In genomic region chr11:68950776-68951175, GRCh38 we compare ENCODE assay signal across 17 cellular contexts. TPM values are rescaled to one million over a fixed set of nuclear protein-coding genes. Genes with fewer than 3 reads are reported as not detected.
A peak's percentile ranks its signal among the peaks of the same experiment; 100 is the strongest.
DNase-seq lines count a peak whose midpoint lies in the region; ATAC-seq, FAIRE-seq and TF ChIP-seq lines count a peak whose summit lies in the region.
"Had no signal": no experiment of that assay in that cellular context is flagged by ENCODE, and none has a peak within 500 bp of the region (broad histone marks: within the 10 kb centered on the region; RNA-seq: fewer than 3 reads in every experiment).

No MANE protein-coding gene starts in this region.

- no peaks in the 10 kb centered on the region for H3K79me1 ChIP-seq in H1 (ENCODE audit: low read depth, low read length)

- no peak for DNase-seq in HepG2 (ENCODE audit: low spot score)
- DNase-seq in right lobe of liver = no peak
- peak in 1 of 2 experiments; percentile 60 for DNase-seq in H1 (ENCODE audit: low read depth in 1 of 2, low spot score in 2 of 2)
- DNase-seq in GM12891 (ENCODE audit: insufficient read length, low spot score) = no peak
- DNase-seq: NCI-H1694, NCI-H2081, NCI-H446 treated with DMSO at 0.1 percent for 48 hours, NCI-H526 treated with DMSO at 0.1 percent for 48 hours had no signal

- no peak overlapping the region for H3K4me2 ChIP-seq in HepG2 (ENCODE audit: low read depth, low read length)
- H3K4me2 ChIP-seq in H1 (ENCODE audit: insufficient read depth in 1 of 2, low read depth in 2 of 2, low read length in 2 of 2) = peak overlapping the region; percentile 25 to 44; a peak in 2 of 4 replicates

- H3K18ac ChIP-seq in H1 (ENCODE audit: extremely low read depth, low read length) = no peak overlapping the region; the same call in 1 of the 2 replicates

- no peak overlapping the region for H4K5ac ChIP-seq in H1 (ENCODE audit: insufficient read length, low read depth, low read length)

- H3K9me3 ChIP-seq in HepG2 (ENCODE audit: low read length) (no peaks in the 10 kb centered on the region), right lobe of liver (no peaks in the 10 kb centered on the region), H1 (ENCODE audit: insufficient read depth in 2 of 2, low read depth in 1 of 2, low read length in 1 of 2) (no peaks in the 10 kb centered on the region), muscle layer of colon (ENCODE audit: low read length) (no peaks in the 10 kb centered on the region)

- H2BK15ac ChIP-seq in H1 (ENCODE audit: low read length) = no peak overlapping the region

- H2AK5ac ChIP-seq in H1 (ENCODE audit: low read depth, low read length) = no peak overlapping the region

- POLR2A ChIA-PET in HepG2 (lab: Yijun Ruan, JAX) = no interaction called here
- POLR2A ChIA-PET in H1 (lab: Charles Lee; ENCODE audit: partially characterized antibody) = interaction anchor here (1.1 kb wide), 1 partner anchor 9 kb away, joined by 3 read pairs; no protein-coding TSS in a partner anchor

- CTCF ChIA-PET in HepG2 (lab: Yijun Ruan, JAX; ENCODE audit: low intra/inter-chr PET ratio, low total read pairs) = no interaction called here
- CTCF ChIA-PET in H1 (lab: Charles Lee; ENCODE audit: partially characterized antibody) = interaction anchor here (0.6 to 2.4 kb wide), 17 partner anchors 9 to 765 kb away, joined by 3 to 14 read pairs (median 4); no protein-coding TSS in a partner anchor

- H3K4me1 ChIP-seq in HepG2 (ENCODE audit: insufficient read depth, low read length) (no peaks in the 10 kb centered on the region), right lobe of liver (no peaks in the 10 kb centered on the region), H1 (replicated peaks in 1 of 4; ENCODE audit: control insufficient read depth in 3 of 4, insufficient read depth in 4 of 4, low read length in 3 of 4) (peaks cover 0 to 13% (median 4%) of the 10 kb centered on the region in 4 experiments; a peak in 5 of 7 replicates), muscle layer of colon (ENCODE audit: insufficient read depth, low read length) (peaks cover 34% of the 10 kb centered on the region)

- TF ChIP-seq CTCF in HepG2 (CRISPR knock-in tag; IDR thresholded peaks at IDR 0.05) (no peak), right lobe of liver (IDR thresholded peaks at IDR 0.05) (no peak), H1 (IDR thresholded peaks at IDR 0.05; ENCODE audit: control extremely low read depth in 1 of 3, insufficient read depth in 1 of 3, low read depth in 1 of 3, low read length in 3 of 3) (no peak)

- H3K4ac ChIP-seq in H1 (replicated peaks; ENCODE audit: insufficient read length, low read depth, low read length) = no peak overlapping the region

- TF ChIP-seq POLR2A in HepG2 (IDR thresholded peaks at IDR 0.05; ENCODE audit: insufficient read depth in 1 of 2, low read depth in 2 of 2, low read length in 2 of 2) (no peak), right lobe of liver (IDR thresholded peaks at IDR 0.05) (no peak), H1 (IDR thresholded peaks at IDR 0.05; ENCODE audit: control extremely low read depth in 1 of 2, low read depth in 2 of 2, low read length in 2 of 2) (no peak), GM12891 (IDR thresholded peaks at IDR 0.05; ENCODE audit: low read depth, low read length) (no peak)

- WGBS in HepG2 (ENCODE audit: low lambda C conversion rate) = 12% methylated on average over 5 of the region's 9 CpGs
- WGBS in right lobe of liver (ENCODE audit: insufficient coverage, low coverage, low lambda C conversion rate, missing lambda C conversion rate) = 39% methylated on average over 2 of the region's 9 CpGs
- 56% methylated on average over 9 of the region's 9 CpGs; no CpG with 5 or more reads in 1 of the 2 experiments for WGBS in H1 (ENCODE audit: extremely low coverage in 1 of 2, insufficient coverage in 1 of 2, insufficient read length in 1 of 2, insufficient replicate concordance in 2 of 2, low coverage in 1 of 2, low lambda C conversion rate in 2 of 2, missing lambda C conversion rate in 1 of 2), 2 experiments

- H3K4me3 ChIP-seq in HepG2 (replicated peaks in 1 of 3; ENCODE audit: insufficient read depth in 1 of 3, low read depth in 2 of 3, low read length in 3 of 3) (no peak overlapping the region), right lobe of liver (no peak overlapping the region), H1 (ENCODE audit: extremely low read depth in 1 of 4, insufficient read depth in 2 of 4, low read depth in 3 of 4, low read length in 4 of 4) (no peak overlapping the region), muscle layer of colon (ENCODE audit: low read depth in 1 of 2, low read length in 2 of 2) (no peak overlapping the region)

- no peak for TF ChIP-seq EP300 in HepG2 (IDR thresholded peaks at IDR 0.05; ENCODE audit: low read depth in 2 of 2, low read length in 2 of 2)
- no peak for TF ChIP-seq EP300 in HepG2 (CRISPR knock-in tag; IDR thresholded peaks at IDR 0.05; ENCODE audit: borderline replicate concordance)
- TF ChIP-seq EP300 in H1 (IDR thresholded peaks at IDR 0.05; ENCODE audit: borderline replicate concordance in 1 of 2, low read depth in 2 of 2, low read length in 2 of 2) = no peak

- H3K9ac ChIP-seq in HepG2 (ENCODE audit: insufficient read depth, low read depth, low read length) (no peak overlapping the region), H1 (replicated peaks in 1 of 4; ENCODE audit: extremely low read depth in 1 of 4, low read depth in 3 of 4, low read length in 3 of 4) (no peak overlapping the region), muscle layer of colon (ENCODE audit: low read length) (no peak overlapping the region)

- no TSS peak for BruUV-seq in HepG2 (replicated peaks; lab: Mats Ljungman, UMichigan)

- FAIRE-seq in HepG2 (lab: Jason Lieb, UNC) (no peak), H1 (lab: Jason Lieb, UNC) (no peak), GM12891 (lab: Jason Lieb, UNC) (no peak)

- intact Hi-C loops in HepG2 (cut with micrococcal nuclease; ENCODE audit: unreplicated experiment) = no loop called here
- intact Hi-C loops in right lobe of liver (cut with DNase I) = no loop called here

- no peak for TF ChIP-seq RAD21 in HepG2 (CRISPR knock-in tag; IDR thresholded peaks at IDR 0.05)
- no peak for TF ChIP-seq RAD21 in H1 (IDR thresholded peaks at IDR 0.05 in 1 of 2, conservative IDR thresholded peaks at IDR 0.05 in 1 of 2; ENCODE audit: low read depth in 2 of 2, low read length in 2 of 2)

- H2BK120ac ChIP-seq in H1 (replicated peaks; ENCODE audit: low read depth, low read length) = no peak overlapping the region

- H3K23me2 ChIP-seq in H1 (ENCODE audit: low read depth, low read length) = no peaks in the 10 kb centered on the region

- H3K27me3 ChIP-seq in HepG2 (ENCODE audit: control insufficient read depth in 1 of 2, insufficient read depth in 2 of 2, low read length in 2 of 2) (peaks cover 0 to 4% of the 10 kb centered on the region in 2 experiments; a peak in 2 of 5 replicates), right lobe of liver (no peaks in the 10 kb centered on the region), H1 (replicated peaks in 1 of 4; ENCODE audit: control insufficient read depth in 3 of 4, extremely low read depth in 1 of 4, insufficient read depth in 3 of 4, low read length in 3 of 4) (no peaks in the 10 kb centered on the region), muscle layer of colon (ENCODE audit: control insufficient read depth in 1 of 2, insufficient read depth in 2 of 2, low read length in 2 of 2) (no peaks in the 10 kb centered on the region)

- in situ Hi-C loops in HepG2 (cut with HindIII; ENCODE audit: extremely low pct_ligation_motif_present, low pct_unique_long_range_greater_than_20kb) = no loop called here

- no peak overlapping the region for H4K91ac ChIP-seq in H1 (replicated peaks; ENCODE audit: insufficient read length, low read length)

- no peak overlapping the region for H3K14ac ChIP-seq in H1 (ENCODE audit: insufficient read length)

- no peak overlapping the region for H3K23ac ChIP-seq in H1 (ENCODE audit: insufficient read length)

- no peak overlapping the region for H2BK5ac ChIP-seq in H1 (ENCODE audit: low read depth, low read length)

- no peak overlapping the region for H3K56ac ChIP-seq in H1 (replicated peaks; ENCODE audit: insufficient read length, low read depth, low read length)

- no peak overlapping the region for H2AFZ ChIP-seq in HepG2 (ENCODE audit: low read length)
- H2AFZ ChIP-seq in H1 (ENCODE audit: low read length) = no peak overlapping the region

- no peak overlapping the region; the same call in 1 of the 2 replicates for H4K8ac ChIP-seq in H1 (ENCODE audit: extremely low read depth, insufficient read depth, low read length)

- no peak overlapping the region for H3K27ac ChIP-seq in HepG2 (ENCODE audit: extremely low read length, insufficient read depth, low read length)
- H3K27ac ChIP-seq in right lobe of liver = no peak overlapping the region
- no peak overlapping the region for H3K27ac ChIP-seq in H1 (ENCODE audit: low read depth, low read length)
- peak overlapping the region; percentile 52 for H3K27ac ChIP-seq in muscle layer of colon (ENCODE audit: low read depth, low read length)

- H4K20me1 ChIP-seq in HepG2 (ENCODE audit: insufficient read depth, low read length) (no peaks in the 10 kb centered on the region), H1 (replicated peaks in 1 of 2; ENCODE audit: control insufficient read depth in 1 of 2, insufficient read depth in 2 of 2, low read length in 2 of 2) (no peaks in the 10 kb centered on the region)

- peak; percentile 37; the same call in 2 of the 3 replicates for ATAC-seq in HepG2
- no peak for ATAC-seq in right lobe of liver
- no peak for ATAC-seq in HG03342 (IDR thresholded peaks at IDR 0.05; ENCODE audit: unreplicated experiment)
- ATAC-seq in HG02588 (IDR thresholded peaks at IDR 0.05; ENCODE audit: unreplicated experiment) = no peak
- ATAC-seq in GM21367 (IDR thresholded peaks at IDR 0.05; ENCODE audit: unreplicated experiment) = no peak
- ATAC-seq: Right ventricle myocardium inferior had no signal

- H3K36me3 ChIP-seq in HepG2 (replicated peaks in 1 of 2; ENCODE audit: control insufficient read depth in 1 of 2, insufficient read depth in 2 of 2, low read length in 2 of 2) = no peaks in the 10 kb centered on the region
- H3K36me3 ChIP-seq in right lobe of liver = no peaks in the 10 kb centered on the region
- no peaks in the 10 kb centered on the region for H3K36me3 ChIP-seq in H1 (ENCODE audit: control insufficient read depth in 2 of 4, insufficient read depth in 4 of 4, low read length in 3 of 4)
- H3K36me3 ChIP-seq in muscle layer of colon (ENCODE audit: insufficient read depth, low read length) = no peaks in the 10 kb centered on the region

- H2BK20ac ChIP-seq in H1 (ENCODE audit: low read length) = no peak overlapping the region

- H3K79me2 ChIP-seq in HepG2 (ENCODE audit: insufficient read depth, low read length) = no peaks in the 10 kb centered on the region
- H3K79me2 ChIP-seq in H1 (ENCODE audit: control insufficient read depth in 1 of 2, insufficient read depth in 2 of 2, low read length in 2 of 2) = no peaks in the 10 kb centered on the region

- H2BK12ac ChIP-seq in H1 (ENCODE audit: low read depth, low read length) = no peak overlapping the region

RNA-seq across cellular contexts. Expression of gene MRGPRD, which starts 30.0 kb away (rescaled TPM):
- total RNA-seq in HepG2 (2016; rRNA removed; fragmentation: Illumina TruSeq; extraction: Trizol) = not detected in 2 replicates
- total RNA-seq in HepG2 (2016; cell fraction: cytosol; rRNA removed; fragmentation: Illumina TruSeq; extraction: Trizol; ENCODE audit: low read depth) = not detected in 2 replicates
- total RNA-seq in HepG2 (2016; cell fraction: insoluble cytoplasmic fraction; rRNA removed; fragmentation: Illumina TruSeq; extraction: Trizol) = not detected in 2 replicates
- not detected in 2 replicates for total RNA-seq in HepG2 (2016; cell fraction: membrane; rRNA removed; fragmentation: Illumina TruSeq; extraction: Trizol)
- not detected in 2 replicates for total RNA-seq in HepG2 (2016; cell fraction: nucleus; rRNA removed; fragmentation: Illumina TruSeq; extraction: Trizol)
- not detected in 2 replicates for polyA plus RNA-seq in HepG2 (2011; rRNA removed)
- polyA plus RNA-seq in HepG2 (2011; cell fraction: cytosol; rRNA removed) = not detected in 2 replicates
- polyA plus RNA-seq in HepG2 (2011; cell fraction: nucleus; rRNA removed) = not detected in 2 replicates
- not detected in 2 replicates for polyA plus RNA-seq in HepG2 (2012)
- not detected in 2 replicates for polyA plus RNA-seq in HepG2 (2016; cell fraction: cytosol; fragmentation: Illumina TruSeq; extraction: Trizol; ENCODE audit: low read depth)
- not detected in 2 replicates for polyA plus RNA-seq in HepG2 (2016; cell fraction: insoluble cytoplasmic fraction; fragmentation: Illumina TruSeq; extraction: Trizol; ENCODE audit: low read depth)
- not detected in 2 replicates for polyA plus RNA-seq in HepG2 (2016; cell fraction: membrane; fragmentation: Illumina TruSeq; extraction: Trizol; ENCODE audit: low read depth)
- not detected in 2 replicates for polyA plus RNA-seq in HepG2 (2016; cell fraction: nucleus; fragmentation: Illumina TruSeq; extraction: Trizol; ENCODE audit: insufficient read depth, low read depth)
- not detected in 2 replicates for polyA minus RNA-seq in HepG2 (2011; rRNA and poly(A)+ RNA removed; ENCODE audit: low replicate concordance)
- not detected in 2 replicates for polyA minus RNA-seq in HepG2 (2011; cell fraction: cytosol; rRNA and poly(A)+ RNA removed)
- not detected in 2 replicates for polyA minus RNA-seq in HepG2 (2011; cell fraction: nucleus; rRNA and poly(A)+ RNA removed)
- not detected for total RNA-seq in right lobe of liver
- not detected in 2 replicates for total RNA-seq in H1 (2021; fragmentation: NEBNext Ultra II Directional; extraction: Animal tissue kit (Norgen Biotek cat#: 25700))
- polyA plus RNA-seq in H1 (2011; rRNA removed) = not detected in 2 replicates
- polyA plus RNA-seq in H1 (2011; cell fraction: cytosol; rRNA removed) = not detected
- not detected for polyA plus RNA-seq in H1 (2011; cell fraction: nucleus; rRNA removed)
- polyA plus RNA-seq in H1 (2012, experiment 1 of 2) = not detected in 4 replicates
- polyA plus RNA-seq in H1 (2012, experiment 2 of 2) = not detected
- polyA plus RNA-seq in H1 (2013, experiment 1 of 2) = not detected
- not detected for polyA plus RNA-seq in H1 (2013, experiment 2 of 2)
- polyA minus RNA-seq in H1 (2011; rRNA and poly(A)+ RNA removed) = 0.24 TPM in 1 of 2 replicates, not detected in the other
- not detected for polyA minus RNA-seq in H1 (2011; cell fraction: cytosol; rRNA and poly(A)+ RNA removed)
- not detected for polyA minus RNA-seq in H1 (2011; cell fraction: nucleus; rRNA and poly(A)+ RNA removed)
- polyA plus RNA-seq in GM12891 (2012; ENCODE audit: low read depth, missing spikeins) = not detected
- total RNA-seq: A172, MCF 10A, Right ventricle myocardium inferior had no signal
- polyA plus RNA-seq: AG04450, CD14-positive monocyte had no signal

RNA-seq across cellular contexts. Expression of gene IGHMBP2, which starts 47.1 kb away (rescaled TPM):
- total RNA-seq in HepG2 (2016; rRNA removed; fragmentation: Illumina TruSeq; extraction: Trizol) (5.9 and 9.9 TPM in 2 replicates), right lobe of liver (10 to 100 TPM in 4 of 6 experiments, 1 to 10 TPM in 2; 5.8 to 21.2 (median 11.5) TPM)
- 3.2 and 3.6 TPM in 2 replicates for total RNA-seq in HepG2 (2016; cell fraction: cytosol; rRNA removed; fragmentation: Illumina TruSeq; extraction: Trizol; ENCODE audit: low read depth)
- total RNA-seq in HepG2 (2016; cell fraction: insoluble cytoplasmic fraction; rRNA removed; fragmentation: Illumina TruSeq; extraction: Trizol) = 4.3 and 13.3 TPM in 2 replicates
- total RNA-seq in HepG2 (2016; cell fraction: membrane; rRNA removed; fragmentation: Illumina TruSeq; extraction: Trizol) = 4.7 and 5.4 TPM in 2 replicates
- 12.8 and 19.6 TPM in 2 replicates for total RNA-seq in HepG2 (2016; cell fraction: nucleus; rRNA removed; fragmentation: Illumina TruSeq; extraction: Trizol)
- polyA plus RNA-seq in HepG2 (2011; rRNA removed) (8.9 and 11.4 TPM in 2 replicates), H1 (2011; rRNA removed) (8.4 and 11.5 TPM in 2 replicates)
- polyA plus RNA-seq in HepG2 (2011; cell fraction: cytosol; rRNA removed) = 3.7 and 3.8 TPM in 2 replicates
- polyA plus RNA-seq in HepG2 (2011; cell fraction: nucleus; rRNA removed) = 32.6 and 32.7 TPM in 2 replicates
- 8.7 and 9.4 TPM in 2 replicates for polyA plus RNA-seq in HepG2 (2012)
- polyA plus RNA-seq in HepG2 (2016; cell fraction: cytosol; fragmentation: Illumina TruSeq; extraction: Trizol; ENCODE audit: low read depth) = 1.2 and 1.7 TPM in 2 replicates
- polyA plus RNA-seq in HepG2 (2016; cell fraction: insoluble cytoplasmic fraction; fragmentation: Illumina TruSeq; extraction: Trizol; ENCODE audit: low read depth) = 6.1 and 8.6 TPM in 2 replicates
- 3.5 and 3.6 TPM in 2 replicates for polyA plus RNA-seq in HepG2 (2016; cell fraction: membrane; fragmentation: Illumina TruSeq; extraction: Trizol; ENCODE audit: low read depth)
- 34.8 and 38.5 TPM in 2 replicates for polyA plus RNA-seq in HepG2 (2016; cell fraction: nucleus; fragmentation: Illumina TruSeq; extraction: Trizol; ENCODE audit: insufficient read depth, low read depth)
- polyA minus RNA-seq in HepG2 (2011; rRNA and poly(A)+ RNA removed; ENCODE audit: low replicate concordance) = 24.9 and 42.4 TPM in 2 replicates
- 8.0 and 8.1 TPM in 2 replicates for polyA minus RNA-seq in HepG2 (2011; cell fraction: cytosol; rRNA and poly(A)+ RNA removed)
- polyA minus RNA-seq in HepG2 (2011; cell fraction: nucleus; rRNA and poly(A)+ RNA removed) = 22.9 and 24.8 TPM in 2 replicates
- 17.6 and 19.1 TPM in 2 replicates for total RNA-seq in H1 (2021; fragmentation: NEBNext Ultra II Directional; extraction: Animal tissue kit (Norgen Biotek cat#: 25700))
- 8.8 TPM for polyA plus RNA-seq in H1 (2011; cell fraction: cytosol; rRNA removed)
- 43.3 TPM for polyA plus RNA-seq in H1 (2011; cell fraction: nucleus; rRNA removed)
- 12.0 to 13.5 TPM (median 12.3 TPM) in 4 replicates for polyA plus RNA-seq in H1 (2012, experiment 1 of 2)
- 9.2 TPM for polyA plus RNA-seq in H1 (2012, experiment 2 of 2)
- 8.5 TPM for polyA plus RNA-seq in H1 (2013, experiment 1 of 2)
- polyA plus RNA-seq in H1 (2013, experiment 2 of 2) = 8.0 TPM
- polyA minus RNA-seq in H1 (2011; rRNA and poly(A)+ RNA removed) = 22.9 and 25.7 TPM in 2 replicates
- polyA minus RNA-seq in H1 (2011; cell fraction: cytosol; rRNA and poly(A)+ RNA removed) = 15.8 TPM
- 38.1 TPM for polyA minus RNA-seq in H1 (2011; cell fraction: nucleus; rRNA and poly(A)+ RNA removed)
- 6.7 TPM for polyA plus RNA-seq in GM12891 (2012; ENCODE audit: low read depth, missing spikeins)

RNA-seq across cellular contexts. Expression of gene MRPL21, which starts 47.1 kb away (rescaled TPM):
- total RNA-seq in HepG2 (2016; rRNA removed; fragmentation: Illumina TruSeq; extraction: Trizol) (100 and 128 TPM in 2 replicates), right lobe of liver (10 to 100 TPM; 18.8 to 50.4 (median 26.0) TPM)
- 51.5 and 56.8 TPM in 2 replicates for total RNA-seq in HepG2 (2016; cell fraction: cytosol; rRNA removed; fragmentation: Illumina TruSeq; extraction: Trizol; ENCODE audit: low read depth)
- total RNA-seq in HepG2 (2016; cell fraction: insoluble cytoplasmic fraction; rRNA removed; fragmentation: Illumina TruSeq; extraction: Trizol) = 90.5 and 136 TPM in 2 replicates
- 53.3 and 53.5 TPM in 2 replicates for total RNA-seq in HepG2 (2016; cell fraction: membrane; rRNA removed; fragmentation: Illumina TruSeq; extraction: Trizol)
- 41.8 and 43.3 TPM in 2 replicates for total RNA-seq in HepG2 (2016; cell fraction: nucleus; rRNA removed; fragmentation: Illumina TruSeq; extraction: Trizol)
- polyA plus RNA-seq in HepG2 (2011; rRNA removed) (56.3 and 61.5 TPM in 2 replicates), H1 (2011; rRNA removed) (72.0 and 102 TPM in 2 replicates)
- 52.8 and 61.9 TPM in 2 replicates for polyA plus RNA-seq in HepG2 (2011; cell fraction: cytosol; rRNA removed)
- 26.4 and 27.8 TPM in 2 replicates for polyA plus RNA-seq in HepG2 (2011; cell fraction: nucleus; rRNA removed)
- polyA plus RNA-seq in HepG2 (2012) = 49.9 and 56.6 TPM in 2 replicates
- polyA plus RNA-seq in HepG2 (2016; cell fraction: cytosol; fragmentation: Illumina TruSeq; extraction: Trizol; ENCODE audit: low read depth) = 48.1 and 59.5 TPM in 2 replicates
- polyA plus RNA-seq in HepG2 (2016; cell fraction: insoluble cytoplasmic fraction; fragmentation: Illumina TruSeq; extraction: Trizol; ENCODE audit: low read depth) = 119 and 125 TPM in 2 replicates
- 41.7 and 46.4 TPM in 2 replicates for polyA plus RNA-seq in HepG2 (2016; cell fraction: membrane; fragmentation: Illumina TruSeq; extraction: Trizol; ENCODE audit: low read depth)
- 59.6 and 63.8 TPM in 2 replicates for polyA plus RNA-seq in HepG2 (2016; cell fraction: nucleus; fragmentation: Illumina TruSeq; extraction: Trizol; ENCODE audit: insufficient read depth, low read depth)
- 26.5 and 74.2 TPM in 2 replicates for polyA minus RNA-seq in HepG2 (2011; rRNA and poly(A)+ RNA removed; ENCODE audit: low replicate concordance)
- 12.5 and 18.9 TPM in 2 replicates for polyA minus RNA-seq in HepG2 (2011; cell fraction: cytosol; rRNA and poly(A)+ RNA removed)
- polyA minus RNA-seq in HepG2 (2011; cell fraction: nucleus; rRNA and poly(A)+ RNA removed) = 21.3 and 25.6 TPM in 2 replicates
- total RNA-seq in H1 (2021; fragmentation: NEBNext Ultra II Directional; extraction: Animal tissue kit (Norgen Biotek cat#: 25700)) = 103 and 107 TPM in 2 replicates
- polyA plus RNA-seq in H1 (2011; cell fraction: cytosol; rRNA removed) = 103 TPM
- polyA plus RNA-seq in H1 (2011; cell fraction: nucleus; rRNA removed) = 65.0 TPM
- polyA plus RNA-seq in H1 (2012, experiment 1 of 2) = 87.9 to 110 TPM (median 103 TPM) in 4 replicates
- 154 TPM for polyA plus RNA-seq in H1 (2012, experiment 2 of 2)
- polyA plus RNA-seq in H1 (2013, experiment 1 of 2) = 114 TPM
- polyA plus RNA-seq in H1 (2013, experiment 2 of 2) = 114 TPM
- polyA minus RNA-seq in H1 (2011; rRNA and poly(A)+ RNA removed) = 33.9 and 40.8 TPM in 2 replicates
- 27.4 TPM for polyA minus RNA-seq in H1 (2011; cell fraction: cytosol; rRNA and poly(A)+ RNA removed)
- 44.7 TPM for polyA minus RNA-seq in H1 (2011; cell fraction: nucleus; rRNA and poly(A)+ RNA removed)
- 127 TPM for polyA plus RNA-seq in GM12891 (2012; ENCODE audit: low read depth, missing spikeins)
